Comparison of ENCODE assay signal across 25 cellular contexts in genomic region chr15:72858205-72858604, GRCh38.
DNase-seq lines count a peak whose midpoint lies in the region; FAIRE-seq and TF ChIP-seq lines count a peak whose summit lies in the region.
"Had no signal": no experiment of that assay in that cellular context is flagged by ENCODE, and none has a peak within 500 bp of the region (broad histone marks: within the 10 kb centered on the region; RNA-seq: fewer than 3 reads in every experiment).

No MANE protein-coding gene starts in this region.

- no peak overlapping the region for H2BK12ac ChIP-seq in trophoblast cell (ENCODE audit: low read length)

- no peak overlapping the region for H2AK5ac ChIP-seq in trophoblast cell (ENCODE audit: low read length)

- TF ChIP-seq POLR2A in thyroid gland (IDR thresholded peaks at IDR 0.05), result no peak

- no peak overlapping the region for H3K27ac ChIP-seq in trophoblast cell (ENCODE audit: low read depth, low read length)
- H3K27ac ChIP-seq in thyroid gland, result no peak overlapping the region
- H3K27ac ChIP-seq: 22Rv1, A549, BLaER1 had no signal

- no peak overlapping the region for H3K4me2 ChIP-seq in trophoblast cell (ENCODE audit: low read length)
- H3K4me2 ChIP-seq: A549, BLaER1 had no signal

- H3K27me3 ChIP-seq in bronchial epithelial cell (ENCODE audit: control insufficient read depth, insufficient read depth, low read length) (no peaks in the 10 kb centered on the region), trophoblast cell (ENCODE audit: insufficient read depth, low read length) (no peaks in the 10 kb centered on the region), thyroid gland (no peaks in the 10 kb centered on the region)
- H3K27me3 ChIP-seq: BE2C, BLaER1 had no signal

- no peak overlapping the region for H3K4ac ChIP-seq in trophoblast cell (ENCODE audit: low read depth, low read length)

- no peaks in the 10 kb centered on the region for H3K79me2 ChIP-seq in trophoblast cell (ENCODE audit: control insufficient read depth, insufficient read depth, low read length, poor library complexity)

- no peak overlapping the region for H3K23ac ChIP-seq in trophoblast cell (ENCODE audit: low read length)

- no peak overlapping the region for H2BK120ac ChIP-seq in trophoblast cell (ENCODE audit: insufficient read depth, low read length, poor library complexity)

- peak; percentile 17 for DNase-seq in activated CD8-positive, alpha-beta memory T cell treated with anti-CD3 and anti-CD28 coated beads for 24 hours
- no peak for DNase-seq in activated CD8-positive, alpha-beta memory T cell treated with anti-CD3 and anti-CD28 coated beads, Interleukin-2, amount 50 U/mL, for 4 hours
- DNase-seq in AG20443 (ENCODE audit: low spot score), result peak; percentile 0
- no peak for DNase-seq in bronchial epithelial cell (ENCODE audit: low read depth)
- DNase-seq in ureter (ENCODE audit: low spot score), result peak; percentile 9
- DNase-seq in NK-92 (lab: John Stamatoyannopoulos, UW; ENCODE audit: unreplicated experiment), result no peak
- no peak for DNase-seq in trophoblast cell
- DNase-seq in thyroid gland, result no peak
- DNase-seq: BE2C; CD4-positive, alpha-beta memory T cell; CD4-positive, CD25-positive, alpha-beta regulatory T cell; CD8-positive, alpha-beta memory T cell; COR-L47; DMS 273 treated with DMSO at 0.1 percent for 48 hours; DMS153; DMS53; DMS79; DND-41; EL; GDM1 had no signal

- intact Hi-C loops in thyroid gland (cut with DNase I), result no loop called here

- no peak overlapping the region for H4K12ac ChIP-seq in trophoblast cell (ENCODE audit: low read depth, low read length)

- TF ChIP-seq CTCF in bronchial epithelial cell (IDR thresholded peaks at IDR 0.05; ENCODE audit: insufficient read depth, low read length, severe bottlenecking) (no peak), thyroid gland (IDR thresholded peaks at IDR 0.05) (no peak)

- no peaks in the 10 kb centered on the region for H3K4me1 ChIP-seq in trophoblast cell (ENCODE audit: control insufficient read depth in 1 of 2, insufficient read depth in 2 of 2, low read length in 2 of 2)
- H3K4me1 ChIP-seq in thyroid gland, result no peaks in the 10 kb centered on the region
- H3K4me1 ChIP-seq: A549, BE2C, BLaER1 had no signal

- no peak overlapping the region for H3K4me3 ChIP-seq in bronchial epithelial cell (ENCODE audit: low read depth, low read length)
- H3K4me3 ChIP-seq in trophoblast cell (ENCODE audit: low read depth, low read length), result no peak overlapping the region
- no peak overlapping the region for H3K4me3 ChIP-seq in thyroid gland (replicated peaks in 1 of 3)
- H3K4me3 ChIP-seq: A549, BLaER1 had no signal

- no peak overlapping the region for H3K18ac ChIP-seq in trophoblast cell (ENCODE audit: low read length)

- no peak overlapping the region for H2AFZ ChIP-seq in trophoblast cell (ENCODE audit: insufficient read depth, low read length, poor library complexity)

- no peak overlapping the region for H3K14ac ChIP-seq in trophoblast cell (ENCODE audit: low read length)

- no peak overlapping the region for H4K8ac ChIP-seq in trophoblast cell (ENCODE audit: low read depth, low read length)

- WGBS in trophoblast cell (ENCODE audit: extremely low coverage, insufficient coverage, insufficient read length), result no CpG with 5 or more reads among the region's 2 CpGs
- 78 to 88% methylated on average over 1 to 2 of the region's 2 CpGs for WGBS in thyroid gland, 2 donors

- H3K36me3 ChIP-seq in bronchial epithelial cell (ENCODE audit: control insufficient read depth, insufficient read depth, low read length) (no peaks in the 10 kb centered on the region), trophoblast cell (ENCODE audit: control insufficient read depth in 1 of 2, insufficient read depth in 2 of 2, low read length in 2 of 2) (no peaks in the 10 kb centered on the region), thyroid gland (no peaks in the 10 kb centered on the region)
- H3K36me3 ChIP-seq: BE2C, BLaER1 had no signal

- H3K9me3 ChIP-seq in trophoblast cell (ENCODE audit: insufficient read depth, low read depth, low read length) (peaks cover 2% of the 10 kb centered on the region), thyroid gland (no peaks in the 10 kb centered on the region)
- H3K9me3 ChIP-seq: A549, BE2C, BLaER1 had no signal

- no peak overlapping the region for H3K9ac ChIP-seq in trophoblast cell (ENCODE audit: low read length)
- H3K9ac ChIP-seq: BLaER1 had no signal

- no peak overlapping the region for H4K91ac ChIP-seq in trophoblast cell (ENCODE audit: low read depth, low read length)

- H2BK5ac ChIP-seq in trophoblast cell (ENCODE audit: low read depth, low read length, poor library complexity), result no peak overlapping the region

- FAIRE-seq in bronchial epithelial cell (lab: Jason Lieb, UNC), result peak; percentile 32
- FAIRE-seq: A549, GM12891, GM19239 had no signal

- H3K79me1 ChIP-seq in trophoblast cell (ENCODE audit: low read length), result no peaks in the 10 kb centered on the region

Comparison
In these comparisons a context has a peak if more than half of its experiments do, and no peak if none do; other contexts are left out.
1. DNase-seq: peak in activated CD8-positive, alpha-beta memory T cell treated with anti-CD3 and anti-CD28 coated beads for 24 hours (single experiment), AG20443 (single experiment) and ureter (single experiment); none in activated CD8-positive, alpha-beta memory T cell treated with anti-CD3 and anti-CD28 coated beads, Interleukin-2, amount 50 U/mL, for 4 hours (single experiment), bronchial epithelial cell (single experiment), NK-92 (single experiment), trophoblast cell (0 of 2) and thyroid gland (0 of 2).